ENCODE assay signal across 8 cellular contexts in genomic region chr19:41297628-41298326, GRCh38. TPM values are rescaled to one million over a fixed set of nuclear protein-coding genes. Genes with fewer than 3 reads are reported as not detected.
DNase-seq lines count a peak whose midpoint lies in the region; ATAC-seq and TF ChIP-seq lines count a peak whose summit lies in the region.

No MANE protein-coding gene starts in this region.

- peak; percentile 88 for DNase-seq in GM10266 (ENCODE audit: extremely low spot score)
- DNase-seq in esophagus muscularis mucosa (ENCODE audit: extremely low spot score), result no peak
- peak; percentile 82 for DNase-seq in spleen
- no peak for DNase-seq in NCI-H1105 (lab: John Stamatoyannopoulos, UW)
- no peak for DNase-seq in mucosa of gallbladder (ENCODE audit: low spot score)

- no peak for TF ChIP-seq EP300 in esophagus muscularis mucosa (IDR thresholded peaks at IDR 0.05)

- peak overlapping the region; percentile 90 for H3K27ac ChIP-seq in KMS-11
- peak overlapping the region; percentile 81 to 86 (median 84) for H3K27ac ChIP-seq in esophagus muscularis mucosa (replicated peaks in 1 of 4)
- H3K27ac ChIP-seq in spleen, result peak overlapping the region; percentile 70 to 98 (median 86)

- no peak overlapping the region for H2AFZ ChIP-seq in KMS-11 (ENCODE audit: low read depth)

- H3K4me3 ChIP-seq in KMS-11 (IDR thresholded peaks at IDR 0.05; ENCODE audit: insufficient read depth, low read depth, low read length), result no peak overlapping the region
- H3K4me3 ChIP-seq in esophagus muscularis mucosa, result no peak overlapping the region
- peak overlapping the region in 2 of 8 donors; percentile 5 to 24 for H3K4me3 ChIP-seq in spleen

- H3K9me3 ChIP-seq in esophagus muscularis mucosa, result no peaks in the 10 kb centered on the region
- H3K9me3 ChIP-seq in spleen, result no peaks in the 10 kb centered on the region

- H3K4me1 ChIP-seq in KMS-11 (ENCODE audit: low read depth, poor library complexity, severe bottlenecking) (peaks cover 78% of the 10 kb centered on the region), esophagus muscularis mucosa (peaks cover 52 to 67% (median 59%) of the 10 kb centered on the region in 4 donors), spleen (peaks cover 39 to 75% (median 67%) of the 10 kb centered on the region in 6 donors)

- TF ChIP-seq CTCF in GM10266 (IDR thresholded peaks at IDR 0.05; ENCODE audit: control insufficient read depth, insufficient read depth, low read depth, missing control alignments) (peak; percentile 32), KMS-11 (conservative IDR thresholded peaks at IDR 0.05; ENCODE audit: low read depth, low read length) (no peak), esophagus muscularis mucosa (IDR thresholded peaks at IDR 0.05) (peak in 1 of 3 experiments; percentile 11), spleen (IDR thresholded peaks at IDR 0.05 in 8 of 11, conservative IDR thresholded peaks at IDR 0.05 in 3 of 11) (peak in 5 of 11 experiments; percentile 12 to 21 (median 16))

- TF ChIP-seq POLR2A in esophagus muscularis mucosa (IDR thresholded peaks at IDR 0.05; ENCODE audit: low read depth), result no peak
- peak in 1 of 3 donors; percentile 11 for TF ChIP-seq POLR2A in spleen (IDR thresholded peaks at IDR 0.05)

- intact Hi-C loops in esophagus muscularis mucosa (cut with DNase I) (no loop called here), spleen (cut with DNase I; ENCODE audit: low total_unique reads) (no loop called here)

- H3K27me3 ChIP-seq in KMS-11 (ENCODE audit: insufficient read depth, low read depth) (no peaks in the 10 kb centered on the region; the same call in 1 of the 2 replicates), esophagus muscularis mucosa (no peaks in the 10 kb centered on the region), spleen (replicated peaks in 1 of 7) (no peaks in the 10 kb centered on the region)

- peaks cover 9% of the 10 kb centered on the region; the same call in 1 of the 2 replicates for H3K79me2 ChIP-seq in KMS-11 (ENCODE audit: insufficient read depth, low read depth)

- peak overlapping the region; percentile 72 for H3K4me2 ChIP-seq in KMS-11

- ATAC-seq in GM21367 (IDR thresholded peaks at IDR 0.05; ENCODE audit: unreplicated experiment) (peak; percentile 63), HG03457 (IDR thresholded peaks at IDR 0.05; ENCODE audit: unreplicated experiment) (no peak)

- H3K9ac ChIP-seq in KMS-11, result peak overlapping the region; percentile 71

- H3K36me3 ChIP-seq in KMS-11 (ENCODE audit: insufficient read depth) (peaks cover 16% of the 10 kb centered on the region; the same call in 1 of the 2 replicates), esophagus muscularis mucosa (peaks cover 44 to 86% (median 74%) of the 10 kb centered on the region in 4 donors), spleen (peaks cover 7 to 100% (median 87%) of the 10 kb centered on the region in 6 donors)

- peaks cover 6% of the 10 kb centered on the region; the same call in 1 of the 2 replicates for H4K20me1 ChIP-seq in KMS-11 (ENCODE audit: insufficient read depth)

- 47% methylated on average over 7 of the region's 7 CpGs for WGBS in esophagus muscularis mucosa
- 55 to 63% (median 58%) methylated on average over 6 to 7 of the region's 7 CpGs for WGBS in spleen, 5 donors

RNA-seq across cellular contexts. Expression of gene CCDC97, which starts 12.2 kb away (rescaled TPM):
- total RNA-seq in esophagus muscularis mucosa, result 10 to 100 TPM; 11.6 to 21.2 (median 14.8) TPM
- 10 to 100 TPM; 20.5 to 38.2 (median 29.7) TPM for total RNA-seq in spleen
- 10 to 100 TPM; 12.7 to 18.9 (median 14.5) TPM for polyA plus RNA-seq in spleen
- 26.2 TPM for total RNA-seq in mucosa of gallbladder

RNA-seq across cellular contexts. Expression of gene HNRNPUL1, which starts 33.6 kb away (rescaled TPM):
- total RNA-seq in esophagus muscularis mucosa (100 to 1,000 TPM; 148 to 207 (median 179) TPM), spleen (100 to 1,000 TPM; 161 to 213 (median 178) TPM), mucosa of gallbladder (161 TPM)
- 100 to 1,000 TPM in 1 of 3 donors, 10 to 100 TPM in 2; 53.9 to 102 (median 64.4) TPM for polyA plus RNA-seq in spleen

RNA-seq across cellular contexts. Expression of gene TGFB1, which starts 55.9 kb away (rescaled TPM):
- total RNA-seq in esophagus muscularis mucosa (10 to 100 TPM; 29.8 to 52.4 (median 31.8) TPM), spleen (100 to 1,000 TPM in 6 of 7 donors, 10 to 100 TPM in 1; 79.3 to 147 (median 130) TPM), mucosa of gallbladder (47.1 TPM)
- 10 to 100 TPM; 23.0 to 56.0 (median 25.2) TPM for polyA plus RNA-seq in spleen

Comparison
In these comparisons a context has a peak if more than half of its experiments do, and no peak if none do; other contexts are left out.
1. DNase-seq: peak in GM10266 (single experiment) and spleen (single experiment); none in esophagus muscularis mucosa (single experiment), NCI-H1105 (single experiment) and mucosa of gallbladder (single experiment).
2. Peak in every context shown above with its lines, with median percentiles within 50 percentile points of each other: H3K27ac ChIP-seq.